ENCODE assay signal across 10 cellular contexts in genomic region chr5:135245521-135246499, GRCh38.
DNase-seq lines count a peak whose midpoint lies in the region; ATAC-seq and TF ChIP-seq lines count a peak whose summit lies in the region.
"Had no signal": no experiment of that assay in that cellular context is flagged by ENCODE, and none has a peak within 500 bp of the region (broad histone marks: within the 10 kb centered on the region; RNA-seq: fewer than 3 reads in every experiment).

No MANE protein-coding gene starts in this region.

- TF ChIP-seq CTCF in left lung (IDR thresholded peaks at IDR 0.05), result no peak
- no peak for TF ChIP-seq CTCF in MM.1S (IDR thresholded peaks at IDR 0.05; ENCODE audit: low read length)

- DNase-seq in A172 (ENCODE audit: low spot score) (peak; percentile 77), HT1080 (ENCODE audit: low read depth) (peak; percentile 91), astrocyte of the hippocampus (ENCODE audit: low read depth, low spot score) (peak; percentile 43), left lung (no peak), SHP77 treated with DMSO at 0.1 percent for 48 hours (lab: John Stamatoyannopoulos, UW) (no peak), MM.1S (no peak), NCI-H2029 (lab: John Stamatoyannopoulos, UW) (no peak)

- no peak overlapping the region for H3K9ac ChIP-seq in MM.1S (ENCODE audit: low read length)
- H3K9ac ChIP-seq: parathyroid adenoma had no signal

- no peak overlapping the region for H2AFZ ChIP-seq in MM.1S (ENCODE audit: low read length)
- H2AFZ ChIP-seq: parathyroid adenoma had no signal

- intact Hi-C loops in left lung (cut with DNase I), result no loop called here

- H3K27me3 ChIP-seq in left lung, result no peaks in the 10 kb centered on the region
- no peaks in the 10 kb centered on the region for H3K27me3 ChIP-seq in MM.1S (replicated peaks; ENCODE audit: insufficient read depth, low read length)
- H3K27me3 ChIP-seq: heart left ventricle had no signal

- H3F3A ChIP-seq in MM.1S (ENCODE audit: insufficient read depth, low read length), result no peaks in the 10 kb centered on the region

- H3K79me2 ChIP-seq in MM.1S (ENCODE audit: low read length), result no peaks in the 10 kb centered on the region
- H3K79me2 ChIP-seq: parathyroid adenoma had no signal

- no peak overlapping the region for H3K4me2 ChIP-seq in MM.1S (ENCODE audit: low read depth, low read length)

- ATAC-seq in left lung, result peak; percentile 10
- ATAC-seq in HG03135 (IDR thresholded peaks at IDR 0.05; ENCODE audit: unreplicated experiment), result no peak
- ATAC-seq: heart left ventricle had no signal

- H3K27ac ChIP-seq in left lung (peak overlapping the region in 1 of 2 donors; percentile 28), MM.1S (ENCODE audit: low read length) (no peak overlapping the region)
- H3K27ac ChIP-seq: parathyroid adenoma had no signal

- no peak overlapping the region for H3K4me3 ChIP-seq in left lung
- H3K4me3 ChIP-seq in MM.1S (ENCODE audit: low read length), result no peak overlapping the region
- H3K4me3 ChIP-seq: heart left ventricle had no signal

- H3K9me2 ChIP-seq in MM.1S (replicated peaks; ENCODE audit: insufficient read depth, low read length), result no peaks in the 10 kb centered on the region

- H3K9me3 ChIP-seq in left lung (no peaks in the 10 kb centered on the region), MM.1S (replicated peaks; ENCODE audit: insufficient read depth, low read length) (no peaks in the 10 kb centered on the region)
- H3K9me3 ChIP-seq: heart left ventricle had no signal

- H3K36me3 ChIP-seq in left lung (no peaks in the 10 kb centered on the region), MM.1S (replicated peaks; ENCODE audit: insufficient read depth, low read length) (no peaks in the 10 kb centered on the region)
- H3K36me3 ChIP-seq: heart left ventricle had no signal

- H4K20me1 ChIP-seq in MM.1S (ENCODE audit: insufficient read depth, low read length), result no peaks in the 10 kb centered on the region

- H3K4me1 ChIP-seq in left lung (peaks cover 15 to 26% of the 10 kb centered on the region in 2 donors), MM.1S (ENCODE audit: low read length) (no peaks in the 10 kb centered on the region)
- H3K4me1 ChIP-seq: parathyroid adenoma had no signal

Comparison
In these comparisons a context has a peak if more than half of its experiments do, and no peak if none do; other contexts are left out.
1. DNase-seq: peak in A172 (single experiment), HT1080 (single experiment) and astrocyte of the hippocampus (single experiment); none in left lung (0 of 2), SHP77 treated with DMSO at 0.1 percent for 48 hours (single experiment), MM.1S (single experiment) and NCI-H2029 (single experiment).